Comparison of ENCODE assay signal across 8 cellular contexts in the genomic region with DNA sequence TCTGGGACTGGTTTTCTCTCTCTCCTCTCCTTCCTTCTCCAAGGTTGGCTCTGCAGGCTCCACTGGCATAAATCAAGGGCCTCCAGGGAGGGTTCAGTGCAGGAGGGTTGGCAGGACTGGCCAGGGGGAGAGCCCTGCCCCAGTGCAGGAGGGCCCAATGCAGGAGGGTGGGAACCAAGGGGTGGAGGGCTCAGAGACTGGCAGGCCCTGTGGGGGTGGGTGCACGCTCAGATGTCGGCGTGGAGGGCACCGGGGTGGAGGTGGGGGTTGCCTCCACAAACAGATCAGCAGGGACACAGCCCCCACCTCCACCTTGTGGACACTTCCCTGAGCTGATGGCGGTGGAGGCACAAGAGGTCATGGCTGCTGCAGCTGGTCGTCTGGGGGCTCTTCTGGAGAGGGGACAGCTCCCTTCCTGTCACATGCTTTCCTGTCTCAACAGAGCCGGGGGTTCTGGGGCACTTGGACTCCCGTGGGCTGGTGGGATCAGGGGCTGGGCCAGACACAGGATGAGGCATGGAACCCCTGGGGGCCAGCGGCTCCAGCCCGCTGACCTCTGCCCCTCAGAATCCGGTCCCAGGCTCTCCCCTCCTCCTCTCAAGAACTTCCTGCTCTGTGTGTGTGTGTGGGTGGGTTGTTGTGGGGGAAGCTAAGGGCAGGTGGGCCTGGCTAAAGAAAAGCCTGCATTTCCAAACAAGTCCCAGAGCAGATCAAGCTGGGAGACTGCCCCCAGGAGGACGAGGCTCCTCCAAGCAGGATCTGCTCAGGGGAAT. TPM values are rescaled to one million over a fixed set of nuclear protein-coding genes. Genes with fewer than 3 reads are reported as not detected.
DNase-seq lines count a peak whose midpoint lies in the region; ATAC-seq and TF ChIP-seq lines count a peak whose summit lies in the region.

No MANE protein-coding gene starts in this region.

- intact Hi-C loops in heart right ventricle (cut with DNase I): loop anchor here in 2 of 10 donors (2.0 to 5.0 kb wide), 2 partner anchors 28 to 36 kb away; a partner anchor contains a TSS

- H3K9me3 ChIP-seq in heart right ventricle: no peaks in the 10 kb centered on the region

- peaks cover 0 to 12% (median 0%) of the 10 kb centered on the region in 7 donors for H3K27me3 ChIP-seq in heart right ventricle

- ATAC-seq in heart right ventricle (peak; percentile 36 to 78 (median 62)), HG02885 (IDR thresholded peaks at IDR 0.05; ENCODE audit: poor library complexity, unreplicated experiment) (no peak), GM18511 (IDR thresholded peaks at IDR 0.05; ENCODE audit: unreplicated experiment) (no peak)

- peaks cover 0 to 16% (median 0%) of the 10 kb centered on the region in 9 donors for H3K36me3 ChIP-seq in heart right ventricle

- H3K4me3 ChIP-seq in heart right ventricle: peak overlapping the region in 2 of 10 donors; percentile 14 to 28
- H3K4me3 ChIP-seq in skin epidermis: no peak overlapping the region

- H3K27ac ChIP-seq in VCaP (no peak overlapping the region), heart right ventricle (peak overlapping the region; percentile 48 to 97 (median 82)), skin epidermis (peak overlapping the region in 18 of 21 experiments; percentile 5 to 78 (median 56))

- peak; percentile 42 for DNase-seq in DMS53 (lab: John Stamatoyannopoulos, UW)
- DNase-seq in DMS53 treated with DMSO at 0.1 percent for 48 hours (lab: John Stamatoyannopoulos, UW; ENCODE audit: unreplicated experiment): no peak
- peak; percentile 73 to 85 for DNase-seq in heart right ventricle
- no peak for DNase-seq in NCI-H526 (lab: John Stamatoyannopoulos, UW)

- H3K4me1 ChIP-seq in heart right ventricle: peaks cover 38 to 78% (median 70%) of the 10 kb centered on the region in 9 donors

- 17 to 23% methylated on average over 12 of the region's 12 CpGs for WGBS in heart right ventricle, 2 donors

- TF ChIP-seq CTCF in VCaP (conservative IDR thresholded peaks at IDR 0.05) (peak; percentile 26), heart right ventricle (IDR thresholded peaks at IDR 0.05) (peak in 7 of 9 donors; percentile 26 to 64 (median 51))

RNA-seq across cellular contexts. Expression of a gene that starts 2.7 kb away (rescaled TPM):
- not detected for total RNA-seq in heart right ventricle
- under 1 TPM; 0.32 to 0.59 TPM for polyA plus RNA-seq in heart right ventricle

RNA-seq across cellular contexts. Expression of a gene that starts 6.5 kb away (rescaled TPM):
- 10 to 100 TPM; 60.1 to 83.0 (median 72.8) TPM for total RNA-seq in heart right ventricle
- polyA plus RNA-seq in heart right ventricle: 100 to 1,000 TPM in 1 of 2 donors, 10 to 100 TPM in 1; 50.6 to 119 TPM

RNA-seq across cellular contexts. Expression of a gene that starts 27.5 kb away (rescaled TPM):
- total RNA-seq in heart right ventricle: 10 to 100 TPM; 10.2 to 25.4 (median 14.7) TPM
- polyA plus RNA-seq in heart right ventricle: 10 to 100 TPM in 1 of 2 donors, 1 to 10 TPM in 1; 5.6 to 10.3 TPM

RNA-seq across cellular contexts. Expression of a gene that starts 36.3 kb away (rescaled TPM):
- 10 to 100 TPM; 32.8 to 52.2 (median 38.5) TPM for total RNA-seq in heart right ventricle
- polyA plus RNA-seq in heart right ventricle: 10 to 100 TPM; 19.5 to 23.8 TPM

Comparison
In these comparisons a context has a peak if more than half of its experiments do, and no peak if none do; other contexts are left out.
1. DNase-seq: peak in DMS53 (single experiment) and heart right ventricle (2 of 2); none in DMS53 treated with DMSO at 0.1 percent for 48 hours (single experiment) and NCI-H526 (0 of 2).
2. ATAC-seq: peak in heart right ventricle (8 of 8); none in HG02885 (single experiment) and GM18511 (single experiment).